15 cellular contexts compared by ENCODE assay signal in genomic region chr16:67780847-67781547, GRCh38. TPM values are rescaled to one million over a fixed set of nuclear protein-coding genes. Genes with fewer than 3 reads are reported as not detected.
DNase-seq lines count a peak whose midpoint lies in the region; ATAC-seq lines count a peak whose summit lies in the region.
"Had no signal": no experiment of that assay in that cellular context is flagged by ENCODE, and none has a peak within 500 bp of the region (broad histone marks: within the 10 kb centered on the region; RNA-seq: fewer than 3 reads in every experiment).

No MANE protein-coding gene starts in this region.

- H3K4me3 Mint-ChIP-seq in CD4-positive, CD25-positive, alpha-beta regulatory T cell: peak overlapping the region in 1 of 4 donors; percentile 56
- peak overlapping the region; percentile 32 for H3K4me3 Mint-ChIP-seq in activated T-helper 2 cell treated with anti-CD3 and anti-CD28 coated beads, Interferon-gamma antibody, Interleukin-2, Interleukin-4, amounts not matched to agents 10 μg/mL and 5 μg/mL and 100 μg/mL, durations not matched to agents 14 hours and 24 hours and 36 hours (ENCODE audit: low read depth)
- H3K4me3 Mint-ChIP-seq in naive B cell: no peak overlapping the region

- H3K36me3 Mint-ChIP-seq in CD4-positive, CD25-positive, alpha-beta regulatory T cell: peaks cover 4% of the 10 kb centered on the region
- peaks cover 7% of the 10 kb centered on the region for H3K36me3 Mint-ChIP-seq in activated T-helper 2 cell treated with anti-CD3 and anti-CD28 coated beads, Interferon-gamma antibody, Interleukin-2, Interleukin-4, amounts not matched to agents 10 μg/mL and 5 μg/mL and 100 μg/mL, durations not matched to agents 14 hours and 24 hours and 36 hours (ENCODE audit: low read depth)
- no peaks in the 10 kb centered on the region for H3K36me3 Mint-ChIP-seq in naive B cell

- H3K4me3 ChIP-seq in CD4-positive, CD25-positive, alpha-beta regulatory T cell (ENCODE audit: low read depth, low read length): no peak overlapping the region
- H3K4me3 ChIP-seq: BLaER1 treated with 17β-estradiol and CSF1 and Interleukin-3, amounts not matched to agents 10 nM and 100 nM had no signal

- no peak for ATAC-seq in CD4-positive, CD25-positive, alpha-beta regulatory T cell (ENCODE audit: low read depth in 2 of 2)
- ATAC-seq in GM18502 (IDR thresholded peaks at IDR 0.05; ENCODE audit: poor library complexity, unreplicated experiment) (peak; percentile 8), naive B cell (ENCODE audit: low read depth in 2 of 2) (no peak), HG03469 (IDR thresholded peaks at IDR 0.05; ENCODE audit: unreplicated experiment) (no peak), HG02571 (IDR thresholded peaks at IDR 0.05; ENCODE audit: unreplicated experiment) (no peak)
- ATAC-seq: PC-3 had no signal

- peak overlapping the region; percentile 51 for H3K27ac ChIP-seq in CD4-positive, CD25-positive, alpha-beta regulatory T cell (ENCODE audit: insufficient read depth, low read length, poor library complexity, severe bottlenecking)
- H3K27ac ChIP-seq: BLaER1 treated with 17β-estradiol and CSF1 and Interleukin-3, amounts not matched to agents 10 nM and 100 nM had no signal

- H3K9me3 Mint-ChIP-seq in CD4-positive, CD25-positive, alpha-beta regulatory T cell: no peaks in the 10 kb centered on the region
- H3K9me3 Mint-ChIP-seq in activated T-helper 2 cell treated with anti-CD3 and anti-CD28 coated beads, Interferon-gamma antibody, Interleukin-2, Interleukin-4, amounts not matched to agents 10 μg/mL and 5 μg/mL and 100 μg/mL, durations not matched to agents 14 hours and 24 hours and 36 hours: no peaks in the 10 kb centered on the region
- H3K9me3 Mint-ChIP-seq in naive B cell: no peaks in the 10 kb centered on the region

- intact Hi-C loops in activated T-helper 2 cell treated with anti-CD3 and anti-CD28 coated beads, Interferon-gamma antibody, Interleukin-2, Interleukin-4, amounts not matched to agents 10 μg/mL and 5 μg/mL and 100 μg/mL, durations not matched to agents 14 hours and 24 hours and 36 hours (cut with micrococcal nuclease): no loop called here

- H3K27me3 ChIP-seq in CD4-positive, CD25-positive, alpha-beta regulatory T cell (ENCODE audit: control insufficient read depth, insufficient read depth, low read length): no peaks in the 10 kb centered on the region
- H3K27me3 ChIP-seq: BLaER1 treated with 17β-estradiol and CSF1 and Interleukin-3, amounts not matched to agents 10 nM and 100 nM had no signal

- no peaks in the 10 kb centered on the region for H3K27me3 Mint-ChIP-seq in CD4-positive, CD25-positive, alpha-beta regulatory T cell
- H3K27me3 Mint-ChIP-seq in activated T-helper 2 cell treated with anti-CD3 and anti-CD28 coated beads, Interferon-gamma antibody, Interleukin-2, Interleukin-4, amounts not matched to agents 10 μg/mL and 5 μg/mL and 100 μg/mL, durations not matched to agents 14 hours and 24 hours and 36 hours (ENCODE audit: low read depth): no peaks in the 10 kb centered on the region
- no peaks in the 10 kb centered on the region for H3K27me3 Mint-ChIP-seq in naive B cell

- no peaks in the 10 kb centered on the region for H3K36me3 ChIP-seq in CD4-positive, CD25-positive, alpha-beta regulatory T cell (ENCODE audit: control insufficient read depth, insufficient read depth, low read length)

- no peak for DNase-seq in CD4-positive, CD25-positive, alpha-beta regulatory T cell
- no peak for DNase-seq in activated T-helper 2 cell treated with anti-CD3 and anti-CD28 coated beads, Interferon-gamma antibody, Interleukin-2, Interleukin-4, amounts not matched to agents 10 μg/mL and 5 μg/mL and 100 μg/mL, durations not matched to agents 14 hours and 24 hours and 36 hours (ENCODE audit: low spot score)
- DNase-seq in naive B cell (no peak), cortex of kidney (lab: John Stamatoyannopoulos, UW) (no peak)
- DNase-seq: IMR-90; NCI-H1105 treated with DMSO at 0.1 percent for 48 hours; NCI-H446; PC-3; retina; stimulated activated CD4-positive, alpha-beta T cell treated with anti-CD3 and anti-CD28 coated beads, Interleukin-1b, Interleukin-23, amount 100 ng/mL, for 48 hours; stimulated activated CD8-positive, alpha-beta memory T cell treated with anti-CD3 and anti-CD28 coated beads, Interleukin-4, amount 100 ng/mL, for 48 hours had no signal

- H3K4me1 ChIP-seq in CD4-positive, CD25-positive, alpha-beta regulatory T cell (ENCODE audit: control insufficient read depth, insufficient read depth, low read length, poor library complexity, severe bottlenecking): peaks cover 13% of the 10 kb centered on the region

- peak overlapping the region; percentile 52 to 88 (median 79) for H3K27ac Mint-ChIP-seq in CD4-positive, CD25-positive, alpha-beta regulatory T cell
- peak overlapping the region; percentile 81 for H3K27ac Mint-ChIP-seq in activated T-helper 2 cell treated with anti-CD3 and anti-CD28 coated beads, Interferon-gamma antibody, Interleukin-2, Interleukin-4, amounts not matched to agents 10 μg/mL and 5 μg/mL and 100 μg/mL, durations not matched to agents 14 hours and 24 hours and 36 hours
- H3K27ac Mint-ChIP-seq in naive B cell: peak overlapping the region in 4 of 6 donors; percentile 61 to 81 (median 70)

- no peaks in the 10 kb centered on the region for H3K9me3 ChIP-seq in CD4-positive, CD25-positive, alpha-beta regulatory T cell (ENCODE audit: control insufficient read depth in 2 of 2, low read length in 2 of 2)

- H3K4me1 Mint-ChIP-seq in CD4-positive, CD25-positive, alpha-beta regulatory T cell: peaks cover 5 to 42% (median 22%) of the 10 kb centered on the region in 4 donors
- peaks cover 20% of the 10 kb centered on the region for H3K4me1 Mint-ChIP-seq in activated T-helper 2 cell treated with anti-CD3 and anti-CD28 coated beads, Interferon-gamma antibody, Interleukin-2, Interleukin-4, amounts not matched to agents 10 μg/mL and 5 μg/mL and 100 μg/mL, durations not matched to agents 14 hours and 24 hours and 36 hours (ENCODE audit: low read depth)
- H3K4me1 Mint-ChIP-seq in naive B cell: peaks cover 23 to 43% (median 29%) of the 10 kb centered on the region in 3 donors

RNA-seq across cellular contexts. Expression of gene RANBP10, which starts 25.4 kb away (rescaled TPM):
- 29.4 TPM for total RNA-seq in CD4-positive, CD25-positive, alpha-beta regulatory T cell
- 10 to 100 TPM in 1 of 4 donors, 1 to 10 TPM in 3; 7.3 to 10.0 (median 8.0) TPM for polyA plus RNA-seq in CD4-positive, CD25-positive, alpha-beta regulatory T cell
- 16.5 and 17.3 TPM in 2 replicates for total RNA-seq in activated T-helper 2 cell treated with anti-CD3 and anti-CD28 coated beads, Interferon-gamma antibody, Interleukin-2, Interleukin-4, amounts not matched to agents 10 μg/mL and 5 μg/mL and 100 μg/mL, durations not matched to agents 14 hours and 24 hours and 36 hours
- polyA plus RNA-seq in naive B cell (ENCODE audit: low read depth in 6 of 6): 10 to 100 TPM in 5 of 6 donors, 1 to 10 TPM in 1; 5.2 to 23.0 (median 11.7) TPM

RNA-seq across cellular contexts. Expression of gene TSNAXIP1, which starts 25.7 kb away (rescaled TPM):
- 0.39 TPM for total RNA-seq in CD4-positive, CD25-positive, alpha-beta regulatory T cell
- not detected for polyA plus RNA-seq in CD4-positive, CD25-positive, alpha-beta regulatory T cell
- total RNA-seq in activated T-helper 2 cell treated with anti-CD3 and anti-CD28 coated beads, Interferon-gamma antibody, Interleukin-2, Interleukin-4, amounts not matched to agents 10 μg/mL and 5 μg/mL and 100 μg/mL, durations not matched to agents 14 hours and 24 hours and 36 hours: 0.51 and 1.0 TPM in 2 replicates
- polyA plus RNA-seq in naive B cell (ENCODE audit: low read depth in 6 of 6): not detected
